Comparison of ENCODE assay signal across 8 cellular contexts in genomic region chr10:127853868-127854768, GRCh38. TPM values are rescaled to one million over a fixed set of nuclear protein-coding genes. Genes with fewer than 3 reads are reported as not detected.
A peak's percentile ranks its signal among the peaks of the same experiment; 100 is the strongest.
DNase-seq lines count a peak whose midpoint lies in the region; ATAC-seq and TF ChIP-seq lines count a peak whose summit lies in the region.

No MANE protein-coding gene starts in this region.

- H3K9me3 Mint-ChIP-seq in endodermal cell (no peaks in the 10 kb centered on the region), mesothelial cell of epicardium (no peaks in the 10 kb centered on the region)
- H3K9me3 Mint-ChIP-seq in stimulated activated memory B cell treated with anti-CD40 and anti-IgM and Interleukin-4, amounts not matched to agents 10 μg/mL and 1 μg/mL and 100 μg/mL, for 72 hours = no peaks in the 10 kb centered on the region

- no peak overlapping the region for H3K27ac ChIP-seq in endodermal cell (ENCODE audit: low read depth, low read length)

- H3K9ac ChIP-seq in endodermal cell (ENCODE audit: extremely low read depth, low read length, poor library complexity, severe bottlenecking) = no peak overlapping the region

- H3K4me1 Mint-ChIP-seq in endodermal cell (peaks cover 10% of the 10 kb centered on the region), mesothelial cell of epicardium (no peaks in the 10 kb centered on the region)
- H3K4me1 Mint-ChIP-seq in stimulated activated memory B cell treated with anti-CD40 and anti-IgM and Interleukin-4, amounts not matched to agents 10 μg/mL and 1 μg/mL and 100 μg/mL, for 72 hours = peaks cover 27% of the 10 kb centered on the region

- TF ChIP-seq CTCF in BJ (IDR thresholded peaks at IDR 0.05; ENCODE audit: insufficient read depth, low read depth, low read length) (peak; percentile 86), endodermal cell (conservative IDR thresholded peaks at IDR 0.05) (peak; percentile 85), mesothelial cell of epicardium (IDR thresholded peaks at IDR 0.05; ENCODE audit: unreplicated experiment) (peak; percentile 49)

- ATAC-seq in GM19025 (IDR thresholded peaks at IDR 0.05; ENCODE audit: low read depth, unreplicated experiment) = peak; percentile 59
- ATAC-seq in HG03135 (IDR thresholded peaks at IDR 0.05; ENCODE audit: unreplicated experiment) = peak; percentile 72
- peak; percentile 79 for ATAC-seq in stimulated activated memory B cell treated with anti-CD40 and anti-IgM and Interleukin-4, amounts not matched to agents 10 μg/mL and 1 μg/mL and 100 μg/mL, for 72 hours

- no peak overlapping the region for H3K4me3 Mint-ChIP-seq in endodermal cell
- no peak overlapping the region for H3K4me3 Mint-ChIP-seq in mesothelial cell of epicardium
- H3K4me3 Mint-ChIP-seq in stimulated activated memory B cell treated with anti-CD40 and anti-IgM and Interleukin-4, amounts not matched to agents 10 μg/mL and 1 μg/mL and 100 μg/mL, for 72 hours = no peak overlapping the region

- H3K4me3 ChIP-seq in BJ (ENCODE audit: low read depth, low read length) = no peak overlapping the region
- no peak overlapping the region for H3K4me3 ChIP-seq in endodermal cell (ENCODE audit: low read length)

- WGBS in endodermal cell (ENCODE audit: insufficient coverage in 1 of 2, insufficient read length in 1 of 2), 2 experiments = 21 to 41% methylated on average over 10 to 19 of the region's 19 CpGs

- H3K9me3 ChIP-seq in endodermal cell (ENCODE audit: control insufficient read depth, low read length) = no peaks in the 10 kb centered on the region

- H3K27ac Mint-ChIP-seq in endodermal cell = no peak overlapping the region
- no peak overlapping the region for H3K27ac Mint-ChIP-seq in mesothelial cell of epicardium
- H3K27ac Mint-ChIP-seq in stimulated activated memory B cell treated with anti-CD40 and anti-IgM and Interleukin-4, amounts not matched to agents 10 μg/mL and 1 μg/mL and 100 μg/mL, for 72 hours = peak overlapping the region; percentile 73

- POLR2A ChIA-PET in BJ (lab: Charles Lee) = no interaction called here

- CTCF ChIA-PET in BJ (lab: Yijun Ruan, JAX) = interaction anchor here (0.5 to 2.5 kb wide), 19 partner anchors 9 to 1972 kb away, joined by 3 to 17 read pairs (median 4); no protein-coding TSS in a partner anchor

- DNase-seq in BJ (ENCODE audit: low read depth) = no peak
- peak; percentile 52 for DNase-seq in NCI-H510A treated with DMSO at 0.1 percent for 48 hours (lab: John Stamatoyannopoulos, UW)
- peak; percentile 55 to 63 for DNase-seq in activated CD4-positive, alpha-beta T cell treated with anti-CD3 and anti-CD28 coated beads, Interleukin-2, amount 50 U/mL, for 48 hours
- peak; percentile 88 for DNase-seq in endodermal cell
- peak in 1 of 2 experiments; percentile 64 for DNase-seq in mesothelial cell of epicardium (ENCODE audit: low spot score in 2 of 2, unreplicated experiment in 2 of 2)

- H3K36me3 ChIP-seq in BJ (ENCODE audit: control insufficient read depth, insufficient read depth, low read length) (no peaks in the 10 kb centered on the region), endodermal cell (ENCODE audit: control insufficient read depth, insufficient read depth, low read length) (no peaks in the 10 kb centered on the region)

- peaks cover 21% of the 10 kb centered on the region for H3K27me3 Mint-ChIP-seq in endodermal cell (ENCODE audit: insufficient read depth)
- H3K27me3 Mint-ChIP-seq in mesothelial cell of epicardium (ENCODE audit: low read depth) = peaks cover 43% of the 10 kb centered on the region
- peaks cover 14% of the 10 kb centered on the region for H3K27me3 Mint-ChIP-seq in stimulated activated memory B cell treated with anti-CD40 and anti-IgM and Interleukin-4, amounts not matched to agents 10 μg/mL and 1 μg/mL and 100 μg/mL, for 72 hours

- H3K27me3 ChIP-seq in BJ (ENCODE audit: control insufficient read depth, insufficient read depth, low read length) = no peaks in the 10 kb centered on the region
- H3K27me3 ChIP-seq in endodermal cell (ENCODE audit: control insufficient read depth, insufficient read depth, low read length, poor library complexity, severe bottlenecking) = peaks cover 13% of the 10 kb centered on the region

- H3K36me3 Mint-ChIP-seq in endodermal cell (ENCODE audit: low read depth) = no peaks in the 10 kb centered on the region
- no peaks in the 10 kb centered on the region for H3K36me3 Mint-ChIP-seq in mesothelial cell of epicardium
- H3K36me3 Mint-ChIP-seq in stimulated activated memory B cell treated with anti-CD40 and anti-IgM and Interleukin-4, amounts not matched to agents 10 μg/mL and 1 μg/mL and 100 μg/mL, for 72 hours = no peaks in the 10 kb centered on the region

- peaks cover 4% of the 10 kb centered on the region for H3K4me1 ChIP-seq in endodermal cell (ENCODE audit: control insufficient read depth, insufficient read depth, low read length)

RNA-seq across cellular contexts. Expression of gene CLRN3, which starts 38.6 kb away (rescaled TPM):
- not detected in 2 replicates for polyA plus RNA-seq in BJ (2011; rRNA removed)
- not detected in 2 replicates for polyA minus RNA-seq in BJ (2011; rRNA and poly(A)+ RNA removed)
- total RNA-seq in endodermal cell (not detected), mesothelial cell of epicardium (not detected in 3 replicates)
- polyA plus RNA-seq in endodermal cell (2013, experiment 1 of 2) = not detected
- not detected for polyA plus RNA-seq in endodermal cell (2013, experiment 2 of 2)

RNA-seq across cellular contexts. Expression of gene PTPRE, which starts 52.8 kb away (rescaled TPM):
- 0.09 and 0.12 TPM in 2 replicates for polyA plus RNA-seq in BJ (2011; rRNA removed)
- polyA minus RNA-seq in BJ (2011; rRNA and poly(A)+ RNA removed) = 0.05 and 0.77 TPM in 2 replicates
- total RNA-seq in endodermal cell (1 to 10 TPM in 1 of 2 donors, under 1 TPM in 1; 0.75 to 3.0 TPM), mesothelial cell of epicardium (2.0 to 2.6 TPM (median 2.1 TPM) in 3 replicates)
- polyA plus RNA-seq in endodermal cell (2013, experiment 1 of 2) = 1.1 TPM
- polyA plus RNA-seq in endodermal cell (2013, experiment 2 of 2) = 1.2 TPM
